Comparison of ENCODE assay signal across 1 cellular context in the genomic region with DNA sequence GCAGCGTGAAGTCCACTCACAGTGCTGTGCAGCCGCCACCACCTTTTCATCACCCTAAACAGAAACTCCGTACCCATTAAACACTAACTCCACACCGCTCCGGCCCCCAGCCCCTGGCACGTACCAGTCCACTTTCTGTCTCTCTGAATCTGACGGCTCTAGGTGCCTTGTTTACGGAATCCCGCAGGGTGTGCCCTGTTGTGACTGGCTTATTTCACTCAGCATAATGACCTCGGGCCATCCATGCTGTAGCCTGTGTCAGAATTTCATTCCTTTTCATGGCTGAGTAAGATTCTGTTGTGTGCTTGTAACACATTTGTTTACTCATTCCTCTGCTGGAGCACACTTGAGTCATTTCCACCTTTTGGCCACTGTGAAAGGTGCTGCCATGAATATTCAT.
TF ChIP-seq lines count a peak whose summit lies in the region.

No MANE protein-coding gene starts in this region.

TF ChIP-seq in endothelial cell of umbilical vein, 7 proteins besides CTCF, POLR2A, EP300 and RAD21:
- no peak for TF ChIP-seq MAX (IDR thresholded peaks at IDR 0.05; ENCODE audit: insufficient read depth, insufficient read length)
